ENCODE assay signal across 24 cellular contexts in the genomic region with DNA sequence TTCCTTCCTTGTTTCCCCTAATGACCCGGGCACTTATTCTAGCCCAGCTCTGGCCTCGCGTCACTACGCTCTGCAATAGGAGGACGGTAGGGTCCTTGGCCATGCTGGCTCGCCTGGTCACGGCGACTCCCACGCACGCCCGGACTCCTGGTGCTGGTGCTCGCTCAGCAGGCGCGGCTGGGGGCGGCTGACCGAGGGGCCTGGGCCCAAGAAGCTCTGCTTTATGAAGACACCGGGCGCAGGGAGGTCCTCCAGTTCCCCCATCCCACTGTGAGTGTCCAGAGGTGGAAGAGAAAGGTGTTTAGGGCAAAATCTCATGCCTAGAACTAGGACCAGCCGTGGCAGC.
"Had no signal": no experiment of that assay in that cellular context is flagged by ENCODE, and none has a peak within 500 bp of the region (broad histone marks: within the 10 kb centered on the region; RNA-seq: fewer than 3 reads in every experiment).

No MANE protein-coding gene starts in this region.

- H3K27me3 ChIP-seq: gastroesophageal sphincter, heart left ventricle, right lobe of liver, transverse colon had no signal

- H3K36me3 ChIP-seq: gastroesophageal sphincter, heart left ventricle, lower lobe of right lung, right lobe of liver, suprapubic skin, transverse colon had no signal

- H3K4me1 ChIP-seq: gastroesophageal sphincter, parathyroid adenoma, right lobe of liver, suprapubic skin, transverse colon had no signal

- DNase-seq: dorsolateral prefrontal cortex; effector CD4-positive, alpha-beta T cell; foreskin fibroblast; heart left ventricle; hippocampal formation; left colon; left ventricle myocardium superior; lower lobe of right lung; naive B cell; right lobe of liver; small intestine; stimulated activated CD4-positive, alpha-beta T cell treated with anti-CD3 and anti-CD28 coated beads, Interleukin-12 subunit alpha, Interleukin-12 subunit beta, amount 100 ng/mL, for 4 hours; stimulated activated CD4-positive, alpha-beta T cell treated with anti-CD3 and anti-CD28 coated beads, Interleukin-1b, Interleukin-23, amount 100 ng/mL, for 48 hours; stimulated activated CD4-positive, alpha-beta T cell treated with anti-CD3 and anti-CD28 coated beads, Interleukin-4, amount 100 ng/mL, for 1 hour; stimulated activated CD8-positive, alpha-beta memory T cell treated with anti-CD3 and anti-CD28 coated beads, Interleukin-4, amount 100 ng/mL, for 48 hours; stimulated activated naive CD4-positive, alpha-beta T cell; stimulated activated naive CD8-positive, alpha-beta T cell treated with anti-CD3 and anti-CD28 coated beads, Interleukin-15, amount 100 ng/mL, for 72 hours; transverse colon had no signal

- H3K27ac ChIP-seq: dorsolateral prefrontal cortex, epithelial cell of prostate, gastroesophageal sphincter, lower lobe of right lung, parathyroid adenoma, right lobe of liver, suprapubic skin, transverse colon had no signal

- H3K9me3 ChIP-seq: gastroesophageal sphincter, heart left ventricle, lower lobe of right lung, right lobe of liver, suprapubic skin, transverse colon had no signal

- H3K4me3 ChIP-seq: dorsolateral prefrontal cortex, gastroesophageal sphincter, heart left ventricle, lower lobe of right lung, right lobe of liver, suprapubic skin, transverse colon had no signal

- ATAC-seq: esophagus mucosa; gastroesophageal sphincter; heart left ventricle; left colon; left ventricle myocardium superior; natural killer cell treated with Interleukin-12 subunit alpha and Interleukin-12 subunit beta and Interleukin-15 and Interleukin-18, amount 100 ng/mL, for 72 hours; right lobe of liver; stimulated activated naive CD8-positive, alpha-beta T cell treated with anti-CD3 and anti-CD28 coated beads, Interleukin-15, amount 100 ng/mL, for 72 hours had no signal
